ENCODE assay signal across 7 cellular contexts in genomic region chr20:50507745-50508144, GRCh38. TPM values are rescaled to one million over a fixed set of nuclear protein-coding genes. Genes with fewer than 3 reads are reported as not detected.
DNase-seq lines count a peak whose midpoint lies in the region; ATAC-seq, FAIRE-seq and TF ChIP-seq lines count a peak whose summit lies in the region.
"Not testable (repeated sequence)": the region's sequence is repeated elsewhere in the genome, so short reads cannot be mapped to it uniquely, and the experiment has no call there.

No MANE protein-coding gene starts in this region.

- not testable (repeated sequence) for H3K27me3 Mint-ChIP-seq in Caco-2 (ENCODE audit: insufficient read depth, unreplicated experiment); type B pancreatic cell

- H3K4me1 ChIP-seq in Caco-2 = peaks cover 32% of the 10 kb centered on the region
- H3K4me1 ChIP-seq in Panc1 (ENCODE audit: control insufficient read depth, insufficient read depth, low read length) = peaks cover 31% of the 10 kb centered on the region
- peaks cover 12% of the 10 kb centered on the region for H3K4me1 ChIP-seq in mammary epithelial cell (ENCODE audit: insufficient read depth, low read length)
- peaks cover 62% of the 10 kb centered on the region for H3K4me1 ChIP-seq in HepG2 (ENCODE audit: insufficient read depth, low read length)
- peaks cover 14 to 25% of the 10 kb centered on the region in 2 experiments for H3K4me1 ChIP-seq in trophoblast cell (ENCODE audit: control insufficient read depth in 1 of 2, insufficient read depth in 2 of 2, low read length in 2 of 2)

- not testable (repeated sequence) for BruUV-seq in Caco-2 (replicated peaks; lab: Mats Ljungman, UMichigan); Panc1 (replicated peaks; lab: Mats Ljungman, UMichigan); mammary epithelial cell (replicated peaks; lab: Mats Ljungman, UMichigan); HepG2 (replicated peaks; lab: Mats Ljungman, UMichigan)

- H3K4me2 ChIP-seq in mammary epithelial cell (ENCODE audit: insufficient read depth, low read depth, low read length); trophoblast cell (ENCODE audit: low read length): not testable (repeated sequence)
- H3K4me2 ChIP-seq in HepG2 (ENCODE audit: low read depth, low read length) = 0 out of 2 replicates have a peak overlapping the region, but pooled peaks have one; percentile 57

- H3K27ac ChIP-seq in Panc1 (ENCODE audit: low read length) (peak overlapping the region; percentile 62; the same call in 1 of the 2 replicates), trophoblast cell (ENCODE audit: low read depth, low read length) (peak overlapping the region; percentile 66)
- not testable (repeated sequence) for H3K27ac ChIP-seq in mammary epithelial cell (ENCODE audit: insufficient read depth, low read depth, low read length); HepG2 (ENCODE audit: extremely low read length, insufficient read depth, low read length)

- not testable (repeated sequence) for TF ChIP-seq EP300 in HepG2 (IDR thresholded peaks at IDR 0.05; ENCODE audit: low read depth in 2 of 2, low read length in 2 of 2); HepG2 (CRISPR knock-in tag; IDR thresholded peaks at IDR 0.05; ENCODE audit: borderline replicate concordance)

- not testable (repeated sequence) for H4K12ac ChIP-seq in trophoblast cell (ENCODE audit: low read depth, low read length)

- not testable (repeated sequence) for H2BK5ac ChIP-seq in trophoblast cell (ENCODE audit: low read depth, low read length, poor library complexity)

- not testable (repeated sequence) for H2BK120ac ChIP-seq in trophoblast cell (ENCODE audit: insufficient read depth, low read length, poor library complexity)

- not testable (repeated sequence) for H3K4me3 Mint-ChIP-seq in Caco-2 (ENCODE audit: unreplicated experiment)
- peak overlapping the region; percentile 51 for H3K4me3 Mint-ChIP-seq in type B pancreatic cell

- CTCF ChIA-PET in Caco-2 (lab: Charles Lee) = interaction anchor here (1.0 kb wide), 1 partner anchor 29 kb away, joined by 3 read pairs; no protein-coding TSS in a partner anchor
- CTCF ChIA-PET in Panc1 (lab: Charles Lee); mammary epithelial cell (lab: Charles Lee; ENCODE audit: low non-redundant PET); HepG2 (lab: Yijun Ruan, JAX; ENCODE audit: low intra/inter-chr PET ratio, low total read pairs): not testable (repeated sequence)

- H3K79me2 ChIP-seq in mammary epithelial cell (ENCODE audit: insufficient read depth, low read length) (peaks cover 26% of the 10 kb centered on the region), HepG2 (ENCODE audit: insufficient read depth, low read length) (peaks cover 25% of the 10 kb centered on the region), trophoblast cell (ENCODE audit: control insufficient read depth, insufficient read depth, low read length, poor library complexity) (peaks cover 11% of the 10 kb centered on the region)

- H2AFZ ChIP-seq in mammary epithelial cell (ENCODE audit: low read depth, low read length) = peak overlapping the region; percentile 64
- not testable (repeated sequence) for H2AFZ ChIP-seq in HepG2 (ENCODE audit: low read length); trophoblast cell (ENCODE audit: insufficient read depth, low read length, poor library complexity)

- H3K79me1 ChIP-seq in trophoblast cell (ENCODE audit: low read length) = peaks cover 18% of the 10 kb centered on the region

- not testable (repeated sequence) for TF ChIP-seq POLR2A in HepG2 (IDR thresholded peaks at IDR 0.05; ENCODE audit: insufficient read depth in 1 of 2, low read depth in 2 of 2, low read length in 2 of 2)

- not testable (repeated sequence) for H3K9me3 ChIP-seq in Caco-2; Panc1 (ENCODE audit: control insufficient read depth, insufficient read depth, low read depth, low read length); mammary epithelial cell (replicated peaks; ENCODE audit: insufficient read depth, low read length); HepG2 (ENCODE audit: low read length); trophoblast cell (ENCODE audit: insufficient read depth, low read depth, low read length)

- not testable (repeated sequence) for H3K14ac ChIP-seq in trophoblast cell (ENCODE audit: low read length)

- peaks cover 18% of the 10 kb centered on the region for H3K4me1 Mint-ChIP-seq in Caco-2 (ENCODE audit: low read depth, unreplicated experiment)
- H3K4me1 Mint-ChIP-seq in type B pancreatic cell (ENCODE audit: unreplicated experiment) = peaks cover 25% of the 10 kb centered on the region

- TF ChIP-seq RAD21 in HepG2 (CRISPR knock-in tag; IDR thresholded peaks at IDR 0.05) = not testable (repeated sequence)

- not testable (repeated sequence) for ATAC-seq in Panc1, HepG2

- not testable (repeated sequence) for H2AK5ac ChIP-seq in trophoblast cell (ENCODE audit: low read length)

- H4K8ac ChIP-seq in trophoblast cell (ENCODE audit: low read depth, low read length) = not testable (repeated sequence)

- dilution Hi-C loops in mammary epithelial cell (cut with HindIII; ENCODE audit: low sequenced_read_pairs) = not testable (repeated sequence)

- not testable (repeated sequence) for TF ChIP-seq CTCF in Caco-2 (IDR thresholded peaks at IDR 0.05; ENCODE audit: insufficient read depth in 1 of 2, low read depth in 1 of 2, low read length in 1 of 2, severe bottlenecking in 1 of 2, unreplicated experiment in 1 of 2); Panc1 (IDR thresholded peaks at IDR 0.05); mammary epithelial cell (conservative IDR thresholded peaks at IDR 0.05 in 1 of 2, IDR thresholded peaks at IDR 0.05 in 1 of 2; ENCODE audit: extremely low read depth in 1 of 2, insufficient read depth in 1 of 2, low read depth in 1 of 2, low read length in 2 of 2); HepG2 (CRISPR knock-in tag; IDR thresholded peaks at IDR 0.05); type B pancreatic cell (conservative IDR thresholded peaks at IDR 0.05)

- in situ Hi-C loops in Panc1 (cut with HindIII; ENCODE audit: low pct_unique_long_range_greater_than_20kb, low sequenced_read_pairs); mammary epithelial cell (cut with MboI; ENCODE audit: low sequenced_read_pairs in 2 of 2); HepG2 (cut with HindIII; ENCODE audit: extremely low pct_ligation_motif_present, low pct_unique_long_range_greater_than_20kb): not testable (repeated sequence)

- FAIRE-seq in HepG2 (lab: Jason Lieb, UNC) = not testable (repeated sequence)

- not testable (repeated sequence) for H4K91ac ChIP-seq in trophoblast cell (ENCODE audit: low read depth, low read length)

- WGBS in mammary epithelial cell (ENCODE audit: low coverage, missing lambda C conversion rate) = 98% methylated on average over 5 of the region's 5 CpGs
- 61% methylated on average over 5 of the region's 5 CpGs for WGBS in HepG2 (ENCODE audit: low lambda C conversion rate)
- WGBS in trophoblast cell (ENCODE audit: extremely low coverage, insufficient coverage, insufficient read length) = no CpG with 5 or more reads among the region's 5 CpGs

- not testable (repeated sequence) for H3K9me3 Mint-ChIP-seq in Caco-2 (ENCODE audit: unreplicated experiment); type B pancreatic cell

- H3K36me3 ChIP-seq in Caco-2 (ENCODE audit: control insufficient read depth, insufficient read depth, low read length); Panc1 (ENCODE audit: control insufficient read depth, insufficient read depth, low read length); mammary epithelial cell (ENCODE audit: insufficient read depth, low read length); HepG2 (replicated peaks in 1 of 2; ENCODE audit: control insufficient read depth in 1 of 2, insufficient read depth in 2 of 2, low read length in 2 of 2); trophoblast cell (ENCODE audit: control insufficient read depth in 1 of 2, insufficient read depth in 2 of 2, low read length in 2 of 2): not testable (repeated sequence)

- not testable (repeated sequence) for H3K27me3 ChIP-seq in Caco-2 (replicated peaks; ENCODE audit: control insufficient read depth, insufficient read depth, low read length); Panc1 (ENCODE audit: control insufficient read depth, insufficient read depth, low read length); mammary epithelial cell (ENCODE audit: insufficient read depth, low read length); HepG2 (ENCODE audit: control insufficient read depth in 1 of 2, insufficient read depth in 2 of 2, low read length in 2 of 2); trophoblast cell (ENCODE audit: insufficient read depth, low read length)

- not testable (repeated sequence) for H3K18ac ChIP-seq in trophoblast cell (ENCODE audit: low read length)

- peaks cover 11% of the 10 kb centered on the region for H3K36me3 Mint-ChIP-seq in Caco-2 (ENCODE audit: insufficient read depth, unreplicated experiment)
- H3K36me3 Mint-ChIP-seq in type B pancreatic cell = not testable (repeated sequence)

- H3K4me3 ChIP-seq in Caco-2 (ENCODE audit: low read depth, low read length); Panc1 (ENCODE audit: low read depth in 2 of 2, low read length in 2 of 2); mammary epithelial cell (replicated peaks in 1 of 3; ENCODE audit: insufficient read depth in 1 of 3, low read depth in 2 of 3, low read length in 3 of 3); HepG2 (replicated peaks in 1 of 3; ENCODE audit: insufficient read depth in 1 of 3, low read depth in 2 of 3, low read length in 3 of 3); trophoblast cell (ENCODE audit: low read depth, low read length): not testable (repeated sequence)

- not testable (repeated sequence) for DNase-seq in Caco-2; Panc1 (ENCODE audit: low read depth, low spot score); mammary epithelial cell; HepG2 (ENCODE audit: low spot score); trophoblast cell; type B pancreatic cell (ENCODE audit: extremely low spot score, unreplicated experiment)
- DNase-seq in activated CD8-positive, alpha-beta memory T cell treated with anti-CD3 and anti-CD28 coated beads, Interleukin-2, amount 50 U/mL, for 48 hours = peak; percentile 12

- peak overlapping the region; percentile 1 for H3K27ac Mint-ChIP-seq in Caco-2 (ENCODE audit: unreplicated experiment)
- not testable (repeated sequence) for H3K27ac Mint-ChIP-seq in type B pancreatic cell

- not testable (repeated sequence) for H4K20me1 ChIP-seq in mammary epithelial cell (ENCODE audit: insufficient read depth, low read length)
- H4K20me1 ChIP-seq in HepG2 (ENCODE audit: insufficient read depth, low read length) = peaks cover 18% of the 10 kb centered on the region

- intact Hi-C loops in Caco-2 (cut with micrococcal nuclease; ENCODE audit: unreplicated experiment); Panc1 (cut with micrococcal nuclease; ENCODE audit: unreplicated experiment); mammary epithelial cell (cut with micrococcal nuclease); HepG2 (cut with micrococcal nuclease; ENCODE audit: unreplicated experiment): not testable (repeated sequence)

- not testable (repeated sequence) for H3K23ac ChIP-seq in trophoblast cell (ENCODE audit: low read length)

- not testable (repeated sequence) for H2BK12ac ChIP-seq in trophoblast cell (ENCODE audit: low read length)

- not testable (repeated sequence) for H3K9ac ChIP-seq in mammary epithelial cell (ENCODE audit: insufficient read depth, low read length); HepG2 (ENCODE audit: insufficient read depth, low read depth, low read length); trophoblast cell (ENCODE audit: low read length)

- POLR2A ChIA-PET in Caco-2 (lab: Charles Lee); Panc1 (lab: Charles Lee); HepG2 (lab: Yijun Ruan, JAX): not testable (repeated sequence)

- not testable (repeated sequence) for H3K4ac ChIP-seq in trophoblast cell (ENCODE audit: low read depth, low read length)

RNA-seq across cellular contexts. Expression of gene PTPN1, which starts 2.4 kb away (rescaled TPM):
- 65.0 and 65.2 TPM in 2 replicates for total RNA-seq in Caco-2 (2022)
- total RNA-seq in Panc1 (2021; ENCODE audit: unreplicated experiment) = 42.2 TPM
- polyA plus RNA-seq in Panc1 (2012; ENCODE audit: insufficient read length) = 27.3 TPM
- total RNA-seq in mammary epithelial cell = 10 to 100 TPM; 43.5 to 90.8 TPM
- polyA plus RNA-seq in mammary epithelial cell = 77.0 TPM
- 105 TPM for polyA minus RNA-seq in mammary epithelial cell
- total RNA-seq in HepG2 (2016; rRNA removed; fragmentation: Illumina TruSeq; extraction: Trizol) = 33.3 and 37.2 TPM in 2 replicates
- total RNA-seq in HepG2 (2016; cell fraction: cytosol; rRNA removed; fragmentation: Illumina TruSeq; extraction: Trizol; ENCODE audit: low read depth) = 4.1 and 4.3 TPM in 2 replicates
- 31.0 and 34.8 TPM in 2 replicates for total RNA-seq in HepG2 (2016; cell fraction: insoluble cytoplasmic fraction; rRNA removed; fragmentation: Illumina TruSeq; extraction: Trizol)
- 16.1 and 17.5 TPM in 2 replicates for total RNA-seq in HepG2 (2016; cell fraction: membrane; rRNA removed; fragmentation: Illumina TruSeq; extraction: Trizol)
- total RNA-seq in HepG2 (2016; cell fraction: nucleus; rRNA removed; fragmentation: Illumina TruSeq; extraction: Trizol) = 22.9 and 26.4 TPM in 2 replicates
- 16.8 and 17.7 TPM in 2 replicates for polyA plus RNA-seq in HepG2 (2011; rRNA removed)
- polyA plus RNA-seq in HepG2 (2011; cell fraction: cytosol; rRNA removed) = 14.7 and 18.4 TPM in 2 replicates
- 21.4 and 23.7 TPM in 2 replicates for polyA plus RNA-seq in HepG2 (2011; cell fraction: nucleus; rRNA removed)
- 20.9 and 24.3 TPM in 2 replicates for polyA plus RNA-seq in HepG2 (2012)
- polyA plus RNA-seq in HepG2 (2016; cell fraction: cytosol; fragmentation: Illumina TruSeq; extraction: Trizol; ENCODE audit: low read depth) = 2.4 and 2.5 TPM in 2 replicates
- 33.0 and 39.3 TPM in 2 replicates for polyA plus RNA-seq in HepG2 (2016; cell fraction: insoluble cytoplasmic fraction; fragmentation: Illumina TruSeq; extraction: Trizol; ENCODE audit: low read depth)
- 9.4 and 10.0 TPM in 2 replicates for polyA plus RNA-seq in HepG2 (2016; cell fraction: membrane; fragmentation: Illumina TruSeq; extraction: Trizol; ENCODE audit: low read depth)
- polyA plus RNA-seq in HepG2 (2016; cell fraction: nucleus; fragmentation: Illumina TruSeq; extraction: Trizol; ENCODE audit: insufficient read depth, low read depth) = 31.1 and 31.8 TPM in 2 replicates
- polyA minus RNA-seq in HepG2 (2011; rRNA and poly(A)+ RNA removed; ENCODE audit: low replicate concordance) = 27.4 and 30.1 TPM in 2 replicates
- polyA minus RNA-seq in HepG2 (2011; cell fraction: cytosol; rRNA and poly(A)+ RNA removed) = 12.4 and 15.0 TPM in 2 replicates
- polyA minus RNA-seq in HepG2 (2011; cell fraction: nucleus; rRNA and poly(A)+ RNA removed) = 23.0 and 24.9 TPM in 2 replicates
- 27.0 and 27.9 TPM in 2 replicates for polyA plus RNA-seq in trophoblast cell (2013)
- total RNA-seq in type B pancreatic cell (ENCODE audit: low replicate concordance) = 26.6 and 27.6 TPM in 2 replicates
